ENCODE assay signal across 9 cellular contexts in genomic region chr4:158610790-158611189, GRCh38.
DNase-seq lines count a peak whose midpoint lies in the region; ATAC-seq and TF ChIP-seq lines count a peak whose summit lies in the region.
"Had no signal": no experiment of that assay in that cellular context is flagged by ENCODE, and none has a peak within 500 bp of the region (broad histone marks: within the 10 kb centered on the region; RNA-seq: fewer than 3 reads in every experiment).

No MANE protein-coding gene starts in this region.

- no peak for TF ChIP-seq CTCF in glutamatergic neuron (IDR thresholded peaks at IDR 0.05; ENCODE audit: partially characterized antibody, unreplicated experiment)

- DNase-seq in epithelial cell of prostate (ENCODE audit: low read depth, low spot score) = no peak
- no peak for DNase-seq in germinal center (ENCODE audit: low spot score)
- DNase-seq in T-helper 17 cell = no peak
- no peak for DNase-seq in glutamatergic neuron
- no peak for DNase-seq in NCI-H2227 (lab: John Stamatoyannopoulos, UW; ENCODE audit: unreplicated experiment)
- DNase-seq: DMS53 had no signal

- H3K9me3 ChIP-seq in T-helper 17 cell (ENCODE audit: control insufficient read depth, low read length, poor library complexity, severe bottlenecking) = no peaks in the 10 kb centered on the region

- peaks cover 38% of the 10 kb centered on the region for H3K27me3 Mint-ChIP-seq in T-helper 17 cell
- H3K27me3 Mint-ChIP-seq in glutamatergic neuron (ENCODE audit: unreplicated experiment) = no peaks in the 10 kb centered on the region

- peak overlapping the region; percentile 23 for H3K27ac ChIP-seq in epithelial cell of prostate

- H3K36me3 Mint-ChIP-seq in T-helper 17 cell (ENCODE audit: low read depth) = peaks cover 4% of the 10 kb centered on the region
- H3K36me3 Mint-ChIP-seq in glutamatergic neuron (ENCODE audit: unreplicated experiment) = no peaks in the 10 kb centered on the region

- peak; percentile 98 for ATAC-seq in GM18519 (IDR thresholded peaks at IDR 0.05; ENCODE audit: low FRiP score, unreplicated experiment)
- peak; percentile 98 for ATAC-seq in GM21717 (IDR thresholded peaks at IDR 0.05; ENCODE audit: unreplicated experiment)
- ATAC-seq in HG03439 (IDR thresholded peaks at IDR 0.05; ENCODE audit: unreplicated experiment) = peak; percentile 67
- no peak for ATAC-seq in T-helper 17 cell

- no peak overlapping the region for H3K4me3 Mint-ChIP-seq in T-helper 17 cell
- H3K4me3 Mint-ChIP-seq in glutamatergic neuron (ENCODE audit: unreplicated experiment) = no peak overlapping the region

- H3K4me1 Mint-ChIP-seq in T-helper 17 cell = no peaks in the 10 kb centered on the region
- no peaks in the 10 kb centered on the region for H3K4me1 Mint-ChIP-seq in glutamatergic neuron (ENCODE audit: low read depth, unreplicated experiment)

- no peaks in the 10 kb centered on the region for H3K9me3 Mint-ChIP-seq in glutamatergic neuron (ENCODE audit: unreplicated experiment)

- H3K27ac Mint-ChIP-seq in T-helper 17 cell (no peak overlapping the region), glutamatergic neuron (ENCODE audit: unreplicated experiment) (no peak overlapping the region)
